ENCODE assay signal across 8 cellular contexts in the genomic region with DNA sequence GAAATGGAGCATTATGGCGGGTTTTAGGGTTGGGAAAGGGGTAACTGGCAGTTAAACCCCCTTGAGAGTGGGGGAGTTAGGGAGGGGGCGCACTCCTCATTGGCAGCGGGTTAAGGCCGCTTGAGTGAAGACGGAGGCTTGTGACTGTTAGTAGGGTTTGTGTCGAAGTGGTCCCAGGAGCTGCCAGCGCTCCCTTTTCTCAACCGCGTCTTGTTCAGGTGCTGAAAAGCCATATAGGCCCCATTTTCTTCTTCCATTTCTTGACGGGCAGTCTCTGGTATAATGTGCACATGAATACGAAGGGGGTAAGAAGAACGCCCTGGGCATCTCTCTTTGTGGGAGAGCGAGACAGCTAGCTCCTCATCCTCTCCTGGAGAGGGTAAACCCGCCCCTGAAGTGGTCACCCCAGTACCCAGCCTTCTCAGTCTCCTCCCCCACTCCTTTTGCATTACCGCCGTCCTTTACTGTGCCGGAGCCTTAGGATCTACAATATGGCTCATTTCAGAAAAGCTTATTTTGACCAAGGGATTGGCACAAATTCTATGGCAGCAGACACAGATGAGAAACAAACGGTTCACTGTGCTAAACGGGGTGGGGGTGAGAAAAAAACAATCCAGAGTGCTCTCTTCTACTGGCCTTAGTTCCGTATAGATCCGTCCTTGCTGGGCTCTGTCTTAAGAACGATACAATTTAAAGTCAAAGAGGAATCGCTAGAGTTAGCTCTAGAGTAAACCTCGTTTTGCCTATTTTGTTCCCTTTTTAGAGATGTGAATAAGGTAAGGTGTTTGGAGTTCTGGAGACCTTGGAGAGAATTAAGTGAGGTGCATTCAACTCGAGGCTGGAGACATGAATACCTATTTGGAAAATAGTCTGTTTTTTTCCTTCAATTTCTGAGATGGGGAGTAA. TPM values are rescaled to one million over a fixed set of nuclear protein-coding genes. Genes with fewer than 3 reads are reported as not detected.
A peak's percentile ranks its signal among the peaks of the same experiment; 100 is the strongest.
DNase-seq lines count a peak whose midpoint lies in the region; ATAC-seq and TF ChIP-seq lines count a peak whose summit lies in the region.

No MANE protein-coding gene starts in this region.

- no peaks in the 10 kb centered on the region for H3K9me3 ChIP-seq in BLaER1
- no peaks in the 10 kb centered on the region for H3K9me3 ChIP-seq in gastroesophageal sphincter
- H3K9me3 ChIP-seq in neutrophil, result no peaks in the 10 kb centered on the region
- H3K9me3 ChIP-seq in tibial nerve, result no peaks in the 10 kb centered on the region

- no peaks in the 10 kb centered on the region for H3K27me3 ChIP-seq in BLaER1
- no peaks in the 10 kb centered on the region for H3K27me3 ChIP-seq in gastroesophageal sphincter
- H3K27me3 ChIP-seq in neutrophil, result no peaks in the 10 kb centered on the region
- no peaks in the 10 kb centered on the region for H3K27me3 ChIP-seq in tibial nerve

- peaks cover 46% of the 10 kb centered on the region for H4K20me1 ChIP-seq in BLaER1

- H3K4me2 ChIP-seq in BLaER1, result peak overlapping the region; percentile 93

- DNase-seq in HCEC 1CT, result peak; percentile 70
- DNase-seq in OCI-M1 (lab: John Stamatoyannopoulos, UW), result peak; percentile 75
- peak; percentile 81 for DNase-seq in activated effector memory CD4-positive, alpha-beta T cell treated with anti-CD3 and anti-CD28 coated beads, Interleukin-2, amount 50 U/mL, for 16 hours
- DNase-seq in tibial nerve (ENCODE audit: low spot score in 2 of 2), result peak; percentile 35 to 71

- no peak for TF ChIP-seq EP300 in gastroesophageal sphincter (IDR thresholded peaks at IDR 0.05)
- TF ChIP-seq EP300 in tibial nerve (IDR thresholded peaks at IDR 0.05), result peak in 1 of 2 donors; percentile 86

- H3K36me3 ChIP-seq in BLaER1, result peaks cover 4% of the 10 kb centered on the region; the same call in 1 of the 2 replicates
- H3K36me3 ChIP-seq in gastroesophageal sphincter, result no peaks in the 10 kb centered on the region
- no peaks in the 10 kb centered on the region for H3K36me3 ChIP-seq in neutrophil
- H3K36me3 ChIP-seq in tibial nerve, result no peaks in the 10 kb centered on the region

- ATAC-seq in gastroesophageal sphincter, result no peak
- ATAC-seq in GM21786 (IDR thresholded peaks at IDR 0.05; ENCODE audit: unreplicated experiment), result no peak

- WGBS in gastroesophageal sphincter (ENCODE audit: low coverage in 1 of 2), 2 donors, result 1 to 2% methylated on average over 17 to 23 of the region's 25 CpGs
- 1% methylated on average over 22 to 25 of the region's 25 CpGs for WGBS in tibial nerve, 2 donors

- H3K4me1 ChIP-seq in BLaER1 (peaks cover 31% of the 10 kb centered on the region), gastroesophageal sphincter (peaks cover 2 to 40% (median 10%) of the 10 kb centered on the region in 3 donors), neutrophil (ENCODE audit: control insufficient read depth in 1 of 2, insufficient read depth in 1 of 2, low read depth in 1 of 2, low read length in 1 of 2) (peaks cover 56 to 69% of the 10 kb centered on the region in 2 experiments), tibial nerve (peaks cover 0 to 42% (median 16%) of the 10 kb centered on the region in 4 donors)

- TF ChIP-seq CTCF in gastroesophageal sphincter (IDR thresholded peaks at IDR 0.05) (no peak), neutrophil (IDR thresholded peaks at IDR 0.05) (no peak), tibial nerve (IDR thresholded peaks at IDR 0.05) (no peak)

- TF ChIP-seq POLR2A in gastroesophageal sphincter (IDR thresholded peaks at IDR 0.05) (peak; percentile 37 to 38), tibial nerve (IDR thresholded peaks at IDR 0.05) (peak; percentile 59 to 75)

- H3K4me3 ChIP-seq in BLaER1 (peak overlapping the region; percentile 85), gastroesophageal sphincter (peak overlapping the region; percentile 61 to 93), neutrophil (ENCODE audit: low read depth in 1 of 2, low read length in 1 of 2) (peak overlapping the region; percentile 79 to 99), tibial nerve (peak overlapping the region; percentile 80 to 98 (median 87))

- H3K27ac ChIP-seq in BLaER1 (peak overlapping the region; percentile 99), gastroesophageal sphincter (peak overlapping the region; percentile 94 to 100 (median 98)), neutrophil (peak overlapping the region; percentile 99), tibial nerve (peak overlapping the region; percentile 99 to 100 (median 100))

- peak overlapping the region; percentile 98 for H3K9ac ChIP-seq in BLaER1

RNA-seq across cellular contexts. Expression of gene KMT2E, which starts 1.0 kb away (rescaled TPM):
- total RNA-seq in gastroesophageal sphincter, result 100 to 1,000 TPM in 3 of 4 donors, 10 to 100 TPM in 1; 90.6 to 187 (median 112) TPM
- total RNA-seq in tibial nerve, result 100 to 1,000 TPM in 3 of 4 donors, 10 to 100 TPM in 1; 91.4 to 141 (median 132) TPM
